In the genomic region with DNA sequence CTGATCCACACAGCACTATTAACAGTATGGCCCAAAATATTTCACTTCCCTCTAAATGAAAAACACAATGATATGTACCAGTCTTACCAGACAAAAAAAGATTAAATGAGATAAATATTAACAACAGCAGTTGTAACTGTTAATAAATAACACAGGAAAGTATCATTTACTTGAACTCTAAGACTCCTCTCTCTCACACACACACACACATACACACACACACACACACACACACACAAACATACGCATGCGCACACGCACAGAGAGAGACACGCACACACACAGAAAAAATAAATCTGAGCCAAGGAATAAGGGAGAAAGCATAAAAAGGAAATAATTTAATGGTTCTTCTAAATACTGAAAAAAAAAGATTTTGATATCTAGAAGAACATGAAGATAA, we compare ENCODE assay signal across 25 cellular contexts. TPM values are rescaled to one million over a fixed set of nuclear protein-coding genes. Genes with fewer than 3 reads are reported as not detected.
DNase-seq lines count a peak whose midpoint lies in the region; ATAC-seq and TF ChIP-seq lines count a peak whose summit lies in the region.
"Had no signal": no experiment of that assay in that cellular context is flagged by ENCODE, and none has a peak within 500 bp of the region (broad histone marks: within the 10 kb centered on the region; RNA-seq: fewer than 3 reads in every experiment).

No MANE protein-coding gene starts in this region.

- H3K4me3 Mint-ChIP-seq in nephron = peak overlapping the region in 1 of 3 experiments; percentile 45
- H3K4me3 Mint-ChIP-seq in WTC11 = no peak overlapping the region
- H3K4me3 Mint-ChIP-seq in H9 = no peak overlapping the region
- H3K4me3 Mint-ChIP-seq: activated CD4-positive, alpha-beta T cell treated with anti-CD3 and anti-CD28 coated beads, Interleukin-2, amount 10 ng/mL, durations not matched to agents 7 days and 5 days; CD4-positive, alpha-beta memory T cell; central memory CD8-positive, alpha-beta T cell; IgD-negative memory B cell; neural progenitor cell had no signal

- in situ Hi-C loops in ACHN (cut with HindIII; ENCODE audit: low pct_ligation_motif_present, low pct_unique_long_range_greater_than_20kb, low sequenced_read_pairs) (no loop called here), IMR-90 (cut with MboI; ENCODE audit: low sequenced_read_pairs) (no loop called here)

- H3K36me3 Mint-ChIP-seq in nephron (ENCODE audit: low read depth) (peaks cover 19% of the 10 kb centered on the region), WTC11 (no peaks in the 10 kb centered on the region), H9 (ENCODE audit: insufficient read depth in 1 of 3, low read depth in 3 of 3) (no peaks in the 10 kb centered on the region)
- H3K36me3 Mint-ChIP-seq: IgD-negative memory B cell, neural progenitor cell had no signal

- H3K27me3 ChIP-seq in IMR-90 (ENCODE audit: control insufficient read depth, insufficient read depth, low read length) = no peaks in the 10 kb centered on the region
- no peaks in the 10 kb centered on the region for H3K27me3 ChIP-seq in fibroblast of lung (ENCODE audit: control insufficient read depth, insufficient read depth, low read length)
- no peaks in the 10 kb centered on the region for H3K27me3 ChIP-seq in H9 (ENCODE audit: insufficient read depth, low read length)
- H3K27me3 ChIP-seq: neural progenitor cell, vagina had no signal

- ATAC-seq in IMR-90 (ENCODE audit: low read depth) = 0 out of 2 replicates have a peak, but pooled peaks have one; percentile 4
- no peak for ATAC-seq in HG02763 (IDR thresholded peaks at IDR 0.05; ENCODE audit: unreplicated experiment)
- no peak for ATAC-seq in WTC11
- ATAC-seq: SK-N-SH treated with all-trans-retinoic acid at 6 μM for 48 hours; stimulated activated naive CD8-positive, alpha-beta T cell treated with anti-CD3 and anti-CD28 coated beads, Interleukin-15, Interleukin-2, amounts not matched to agents 100 U/mL and 50 U/mL, for 24 hours had no signal

- H2AFZ ChIP-seq in IMR-90 (replicated peaks; ENCODE audit: low read length, poor library complexity) = no peak overlapping the region
- H2AFZ ChIP-seq in fibroblast of lung (ENCODE audit: low read length) = no peak overlapping the region
- H2AFZ ChIP-seq in H9 (ENCODE audit: low read length) = no peak overlapping the region
- H2AFZ ChIP-seq: neural progenitor cell had no signal

- H3K27ac ChIP-seq in IMR-90 (ENCODE audit: insufficient read depth, low read length) = peak overlapping the region; percentile 100
- peak overlapping the region; percentile 68 for H3K27ac ChIP-seq in fibroblast of lung (ENCODE audit: insufficient read depth, low read length)
- no peak overlapping the region for H3K27ac ChIP-seq in H9 (ENCODE audit: insufficient read length, low read depth, low read length)
- H3K27ac ChIP-seq: neural progenitor cell, vagina, WERI-Rb-1 had no signal

- H4K91ac ChIP-seq in IMR-90 (ENCODE audit: insufficient read depth, low read depth, low read length) = no peak overlapping the region
- H4K91ac ChIP-seq in H9 (ENCODE audit: insufficient read length, low read depth, low read length) = no peak overlapping the region

- H3K36me3 ChIP-seq in IMR-90 (ENCODE audit: control insufficient read depth, insufficient read depth, low read length) (no peaks in the 10 kb centered on the region), fibroblast of lung (ENCODE audit: control insufficient read depth, insufficient read depth, low read length) (no peaks in the 10 kb centered on the region)
- H3K36me3 ChIP-seq: neural progenitor cell, vagina, WERI-Rb-1 had no signal

- dilution Hi-C loops in IMR-90 (cut with HindIII; ENCODE audit: low sequenced_read_pairs, unreplicated experiment) = no loop called here

- H2AK9ac ChIP-seq in IMR-90 (replicated peaks; ENCODE audit: low read depth, low read length, poor library complexity) = no peak overlapping the region

- TF ChIP-seq CTCF in IMR-90 (conservative IDR thresholded peaks at IDR 0.05; ENCODE audit: low read depth, low read length) (no peak), fibroblast of lung (conservative IDR thresholded peaks at IDR 0.05 in 1 of 2, IDR thresholded peaks at IDR 0.05 in 1 of 2; ENCODE audit: low read depth in 1 of 2, low read length in 2 of 2) (no peak), nephron (IDR thresholded peaks at IDR 0.05; ENCODE audit: unreplicated experiment in 3 of 3) (no peak), WTC11 (IDR thresholded peaks at IDR 0.05) (no peak), H9 (conservative IDR thresholded peaks at IDR 0.05) (no peak)

- no peak overlapping the region for H4K8ac ChIP-seq in IMR-90 (ENCODE audit: low read depth in 2 of 2, low read length in 2 of 2)
- H4K8ac ChIP-seq in H9 (replicated peaks; ENCODE audit: insufficient read length, low read depth, low read length) = no peak overlapping the region

- H2AK5ac ChIP-seq in IMR-90 (ENCODE audit: low read depth, low read length) (peak overlapping the region; percentile 95; the same call in 1 of the 2 replicates), H9 (ENCODE audit: insufficient read length, low read length) (no peak overlapping the region)

- peak overlapping the region; percentile 92 for H3K4ac ChIP-seq in IMR-90 (ENCODE audit: low read depth, low read length)
- no peak overlapping the region for H3K4ac ChIP-seq in H9 (ENCODE audit: low read depth, low read length)

- H3K4me3 ChIP-seq in IMR-90 (ENCODE audit: insufficient read depth, low read depth, low read length) = no peak overlapping the region
- H3K4me3 ChIP-seq in fibroblast of lung (replicated peaks in 1 of 4; ENCODE audit: control extremely low read depth in 1 of 4, insufficient read depth in 1 of 4, low read depth in 3 of 4, low read length in 4 of 4) = peak overlapping the region in 1 of 4 experiments; percentile 22
- H3K4me3 ChIP-seq: neural progenitor cell, vagina had no signal

- H3K4me1 ChIP-seq in IMR-90 (ENCODE audit: control insufficient read depth, insufficient read depth, low read length) (peaks cover 4% of the 10 kb centered on the region), fibroblast of lung (ENCODE audit: control insufficient read depth, extremely low read depth, insufficient read depth, low read length) (peaks cover 5% of the 10 kb centered on the region), H9 (ENCODE audit: insufficient read depth, low read length) (no peaks in the 10 kb centered on the region)
- H3K4me1 ChIP-seq: neural progenitor cell, vagina had no signal

- peak overlapping the region; percentile 95 for H2BK5ac ChIP-seq in IMR-90 (ENCODE audit: low read depth, low read length, poor library complexity, severe bottlenecking)
- no peak overlapping the region for H2BK5ac ChIP-seq in H9 (ENCODE audit: insufficient read length, low read length)

- H3K27me3 Mint-ChIP-seq in nephron (ENCODE audit: low read depth) (no peaks in the 10 kb centered on the region), WTC11 (ENCODE audit: low read depth) (no peaks in the 10 kb centered on the region), H9 (ENCODE audit: low read depth) (no peaks in the 10 kb centered on the region)
- H3K27me3 Mint-ChIP-seq: activated CD4-positive, alpha-beta T cell treated with anti-CD3 and anti-CD28 coated beads, Interleukin-2, amount 10 ng/mL, durations not matched to agents 7 days and 5 days; CD4-positive, alpha-beta memory T cell; central memory CD8-positive, alpha-beta T cell; IgD-negative memory B cell had no signal

- H4K5ac ChIP-seq in IMR-90 (ENCODE audit: low read depth, low read length) (peak overlapping the region; percentile 88; the same call in 1 of the 2 replicates), H9 (ENCODE audit: insufficient read length, low read depth, low read length) (no peak overlapping the region)

- H3K9ac ChIP-seq in IMR-90 (ENCODE audit: low read depth, low read length) = peak overlapping the region; percentile 70
- H3K9ac ChIP-seq in fibroblast of lung (ENCODE audit: insufficient read depth, low read length) = no peak overlapping the region
- no peak overlapping the region for H3K9ac ChIP-seq in H9 (ENCODE audit: extremely low read depth, insufficient read length, low read length)
- H3K9ac ChIP-seq: neural progenitor cell had no signal

- peaks cover 19% of the 10 kb centered on the region for H3K9me3 Mint-ChIP-seq in nephron
- H3K9me3 Mint-ChIP-seq in WTC11 = peaks cover 9% of the 10 kb centered on the region; the same call in 1 of the 2 replicates
- H3K9me3 Mint-ChIP-seq in H9 = no peaks in the 10 kb centered on the region

- H3K4me2 ChIP-seq in IMR-90 (ENCODE audit: low read depth, low read length) (peak overlapping the region; percentile 69), fibroblast of lung (ENCODE audit: extremely low read depth, insufficient read depth, low read length) (peak overlapping the region; percentile 58), H9 (ENCODE audit: insufficient read depth, insufficient read length, low read length) (no peak overlapping the region)
- H3K4me2 ChIP-seq: neural progenitor cell had no signal

- H3K23ac ChIP-seq in IMR-90 (ENCODE audit: low read depth, low read length) (no peak overlapping the region; the same call in 1 of the 2 replicates), H9 (ENCODE audit: insufficient read length, low read depth, low read length) (no peak overlapping the region)

- H3K14ac ChIP-seq in IMR-90 (replicated peaks; ENCODE audit: low read depth, low read length) (peak overlapping the region; percentile 70; the same call in 1 of the 2 replicates), H9 (ENCODE audit: insufficient read depth, low read length) (no peak overlapping the region)

- H2BK120ac ChIP-seq in IMR-90 (ENCODE audit: low read depth, low read length) (peak overlapping the region; percentile 84), H9 (ENCODE audit: low read depth, low read length, poor library complexity, severe bottlenecking) (no peak overlapping the region)

- H3K9me3 ChIP-seq in IMR-90 (ENCODE audit: control insufficient read depth, insufficient read depth, low read length) = no peaks in the 10 kb centered on the region; the same call in 1 of the 2 replicates
- H3K9me3 ChIP-seq in fibroblast of lung (ENCODE audit: control insufficient read depth, insufficient read depth, low read depth, low read length) = no peaks in the 10 kb centered on the region
- no peaks in the 10 kb centered on the region for H3K9me3 ChIP-seq in H9 (ENCODE audit: control insufficient read depth, low read depth, low read length)
- H3K9me3 ChIP-seq: vagina had no signal

- POLR2A ChIA-PET in IMR-90 (lab: Charles Lee; ENCODE audit: unreplicated experiment) = no interaction called here
- POLR2A ChIA-PET in WTC11 (lab: Charles Lee) = no interaction called here
- POLR2A ChIA-PET in HEK293T (lab: Yijun Ruan, JAX) = interaction anchor here (0.6 kb wide), 1 partner anchor 123 kb away, joined by 3 read pairs; no protein-coding TSS in a partner anchor

- H2BK20ac ChIP-seq in IMR-90 (ENCODE audit: low read depth, low read length) (peak overlapping the region; percentile 84; the same call in 1 of the 2 replicates), H9 (ENCODE audit: low read depth, low read length, poor library complexity, severe bottlenecking) (no peak overlapping the region)

- H3K18ac ChIP-seq in IMR-90 (ENCODE audit: low read depth, low read length) (peak overlapping the region; percentile 98), H9 (ENCODE audit: insufficient read length, low read depth, low read length) (no peak overlapping the region)

- H3K79me1 ChIP-seq in IMR-90 (ENCODE audit: low read depth in 1 of 2, low read length in 2 of 2) (peaks cover 7 to 10% of the 10 kb centered on the region in 2 experiments; a peak in 3 of 4 replicates), H9 (ENCODE audit: insufficient read depth, low read depth, low read length, poor library complexity, severe bottlenecking) (no peaks in the 10 kb centered on the region)

- DNase-seq in ACHN (peak; percentile 83), IMR-90 (no peak), fibroblast of lung (ENCODE audit: low read depth in 2 of 2) (no peak), WTC11 (ENCODE audit: low spot score) (no peak), H9 (no peak), HEK293T (ENCODE audit: extremely low spot score) (no peak)
- DNase-seq: activated CD4-positive, alpha-beta T cell treated with anti-CD3 and anti-CD28 coated beads, Interleukin-2, amount 10 ng/mL, durations not matched to agents 7 days and 5 days; activated T-cell treated with anti-CD3 and anti-CD28 coated beads, Interleukin-2, amount 50 U/mL, for 48 hours; AML-193; CD4-positive, alpha-beta memory T cell; DMS153; glutamatergic neuron; NCI-H1048; NCI-H1694; posterior cingulate gyrus; stimulated activated naive CD8-positive, alpha-beta T cell treated with anti-CD3 and anti-CD28 coated beads, Interleukin-15, Interleukin-2, amounts not matched to agents 100 U/mL and 50 U/mL, for 24 hours; T-helper 2 cell; WERI-Rb-1 had no signal

- CTCF ChIA-PET in IMR-90 (lab: Yijun Ruan, JAX) (no interaction called here), WTC11 (lab: Charles Lee) (no interaction called here), HEK293T (lab: Yijun Ruan, JAX) (no interaction called here)

- H2BK12ac ChIP-seq in H9 (ENCODE audit: insufficient read length, low read depth, low read length) = no peak overlapping the region

- intact Hi-C loops in IMR-90 (cut with micrococcal nuclease) = loop anchor here (1.0 kb wide), 1 partner anchor 22 kb away; no protein-coding TSS in a partner anchor

- no peaks in the 10 kb centered on the region for H3K23me2 ChIP-seq in H9 (ENCODE audit: insufficient read length, low read depth, low read length, poor library complexity, severe bottlenecking)

- no TSS peak for BruUV-seq in IMR-90 (replicated peaks; lab: Mats Ljungman, UMichigan)

- H2BK15ac ChIP-seq in IMR-90 (ENCODE audit: low read depth, low read length) (peak overlapping the region; percentile 94; the same call in 1 of the 3 replicates), H9 (ENCODE audit: low read depth, low read length) (no peak overlapping the region)

- no CpG with 5 or more reads among the region's 4 CpGs for WGBS in IMR-90 (ENCODE audit: extremely low coverage in 2 of 2, insufficient read length in 1 of 2), 2 experiments
- no CpG with 5 or more reads among the region's 4 CpGs for WGBS in H9 (ENCODE audit: extremely low coverage, insufficient read length, low lambda C conversion rate)

- H3K4me1 Mint-ChIP-seq in nephron (peaks cover 16% of the 10 kb centered on the region), WTC11 (no peaks in the 10 kb centered on the region), H9 (no peaks in the 10 kb centered on the region)
- H3K4me1 Mint-ChIP-seq: CD4-positive, alpha-beta memory T cell; central memory CD8-positive, alpha-beta T cell; neural progenitor cell had no signal

- TF ChIP-seq POLR2A in IMR-90 (IDR thresholded peaks at IDR 0.05; ENCODE audit: low read depth, low read length) = no peak

- no peak for TF ChIP-seq RAD21 in IMR-90 (IDR thresholded peaks at IDR 0.05; ENCODE audit: low read length)

- H3T11ph ChIP-seq in H9 (ENCODE audit: low read length) = no peak overlapping the region

- H3K27ac Mint-ChIP-seq in nephron = peak overlapping the region; percentile 89 to 93 (median 90)
- H3K27ac Mint-ChIP-seq in WTC11 = no peak overlapping the region
- no peak overlapping the region; a peak in 1 of 7 replicates for H3K27ac Mint-ChIP-seq in H9
- H3K27ac Mint-ChIP-seq: activated CD4-positive, alpha-beta T cell treated with anti-CD3 and anti-CD28 coated beads, Interleukin-2, amount 10 ng/mL, durations not matched to agents 7 days and 5 days; CD4-positive, alpha-beta memory T cell; IgD-negative memory B cell; neural progenitor cell had no signal

- H4K20me1 ChIP-seq in IMR-90 (ENCODE audit: insufficient read depth, low read length) (peaks cover 3% of the 10 kb centered on the region; the same call in 1 of the 2 replicates), fibroblast of lung (ENCODE audit: control insufficient read depth, extremely low read depth, insufficient read depth, low read length) (no peaks in the 10 kb centered on the region), H9 (ENCODE audit: control insufficient read depth, insufficient read depth, insufficient read length) (no peaks in the 10 kb centered on the region)

- H3K79me2 ChIP-seq in fibroblast of lung (ENCODE audit: control insufficient read depth, insufficient read depth, low read length) = no peaks in the 10 kb centered on the region
- H3K79me2 ChIP-seq in H9 (ENCODE audit: insufficient read depth, low read length) = no peaks in the 10 kb centered on the region

- no peak overlapping the region for H3K56ac ChIP-seq in IMR-90 (ENCODE audit: extremely low read depth, insufficient read depth, low read length)
- no peak overlapping the region for H3K56ac ChIP-seq in H9 (ENCODE audit: insufficient read length, low read depth, low read length)

- H3K9me1 ChIP-seq in IMR-90 (ENCODE audit: insufficient read depth, low read length) = no peaks in the 10 kb centered on the region; the same call in 1 of the 2 replicates

RNA-seq across cellular contexts. Expression of gene FANCC, which starts 32.8 kb away (rescaled TPM):
- total RNA-seq in IMR-90 (2012; rRNA removed) = 6.3 and 6.4 TPM in 2 replicates
- polyA plus RNA-seq in IMR-90 (2012; rRNA removed) = 4.0 and 4.7 TPM in 2 replicates
- 2.7 and 2.9 TPM in 2 replicates for polyA plus RNA-seq in IMR-90 (2012; cell fraction: cytosol; rRNA removed)
- 4.8 and 6.6 TPM in 2 replicates for polyA plus RNA-seq in IMR-90 (2012; cell fraction: nucleus; rRNA removed; ENCODE audit: low replicate concordance)
- total RNA-seq in fibroblast of lung = 7.4 and 8.9 TPM in 2 replicates
- polyA plus RNA-seq in fibroblast of lung = 9.0 and 9.2 TPM in 2 replicates
- 4.8 and 6.5 TPM in 2 replicates for polyA plus RNA-seq in fibroblast of lung (2012)
- polyA minus RNA-seq in fibroblast of lung (ENCODE audit: low replicate concordance) = 9.6 and 19.2 TPM in 2 replicates
- 10.9 to 14.3 TPM (median 12.9 TPM) in 3 replicates for total RNA-seq in WTC11 (2021)
- 11.6 and 14.6 TPM in 2 replicates for total RNA-seq in H9 (2021)

Comparison
In these comparisons a context has a peak if more than half of its experiments do, and no peak if none do; other contexts are left out.
1. H3K27ac Mint-ChIP-seq: peak in nephron (3 of 3); none in WTC11 (single experiment) and H9 (0 of 3).